ENCODE assay signal across 19 cellular contexts in genomic region chr9:23774266-23774665, GRCh38. TPM values are rescaled to one million over a fixed set of nuclear protein-coding genes. Genes with fewer than 3 reads are reported as not detected.
"Had no signal": no experiment of that assay in that cellular context is flagged by ENCODE, and none has a peak within 500 bp of the region (broad histone marks: within the 10 kb centered on the region; RNA-seq: fewer than 3 reads in every experiment).

No MANE protein-coding gene starts in this region.

- H3K4me3 Mint-ChIP-seq: activated CD4-positive, alpha-beta T cell treated with anti-CD3 and anti-CD28 coated beads, Interleukin-2, amount 10 ng/mL, durations not matched to agents 7 days and 5 days; activated CD8-positive, alpha-beta T cell treated with anti-CD3 and anti-CD28 coated beads, Interleukin-2, amount 10 ng/mL, durations not matched to agents 7 days and 5 days; activated naive CD4-positive, alpha-beta T cell treated with anti-CD3 and anti-CD28 coated beads for 36 hours; activated T-cell treated with anti-CD3 and anti-CD28 coated beads, Interleukin-2, amount 50 U/mL, for 4 hours; nephron; T-helper 1 cell treated with Interleukin-12 subunit alpha and Interleukin-12 subunit beta and Interleukin-4 antibody, amounts not matched to agents 30 μg/mL and 1 μg/mL, for 36 hours had no signal

- H3K36me3 ChIP-seq: gastrocnemius medialis, lower lobe of right lung, spleen, thyroid gland had no signal

- H3K27me3 Mint-ChIP-seq: activated CD4-positive, alpha-beta T cell treated with anti-CD3 and anti-CD28 coated beads, Interleukin-2, amount 10 ng/mL, durations not matched to agents 7 days and 5 days had no signal

- H3K4me1 ChIP-seq: body of pancreas, lower lobe of right lung, spleen, thyroid gland had no signal

- H3K27ac Mint-ChIP-seq: activated CD4-positive, alpha-beta T cell treated with anti-CD3 and anti-CD28 coated beads, Interleukin-2, amount 10 ng/mL, durations not matched to agents 7 days and 5 days; activated CD8-positive, alpha-beta T cell treated with anti-CD3 and anti-CD28 coated beads, Interleukin-2, amount 10 ng/mL, durations not matched to agents 7 days and 5 days; activated naive CD4-positive, alpha-beta T cell treated with anti-CD3 and anti-CD28 coated beads for 36 hours; nephron; T-helper 1 cell treated with Interleukin-12 subunit alpha and Interleukin-12 subunit beta and Interleukin-4 antibody, amounts not matched to agents 30 μg/mL and 1 μg/mL, for 36 hours had no signal

- DNase-seq: activated CD4-positive, alpha-beta T cell treated with anti-CD3 and anti-CD28 coated beads, Interleukin-2, amount 10 ng/mL, durations not matched to agents 7 days and 5 days; activated CD8-positive, alpha-beta T cell treated with anti-CD3 and anti-CD28 coated beads, Interleukin-2, amount 10 ng/mL, durations not matched to agents 7 days and 5 days; activated naive CD4-positive, alpha-beta T cell treated with anti-CD3 and anti-CD28 coated beads for 36 hours; activated T-cell treated with anti-CD3 and anti-CD28 coated beads, Interleukin-2, amount 50 U/mL, for 4 hours; body of pancreas; caudate nucleus; erythroblast; gastrocnemius medialis; head of caudate nucleus; lower lobe of right lung; spleen; stimulated activated CD8-positive, alpha-beta memory T cell treated with anti-CD3 and anti-CD28 coated beads, Interleukin-4, amount 100 ng/mL, for 48 hours; stimulated activated naive CD4-positive, alpha-beta T cell treated with Interleukin-2 at 50 U/mL for 16 hours; thyroid gland had no signal

- H3K27me3 ChIP-seq: body of pancreas, gastrocnemius medialis, spleen, thyroid gland had no signal

- H3K4me1 Mint-ChIP-seq: activated CD4-positive, alpha-beta T cell treated with anti-CD3 and anti-CD28 coated beads, Interleukin-2, amount 10 ng/mL, durations not matched to agents 7 days and 5 days had no signal

- H3K9me3 ChIP-seq: body of pancreas, gastrocnemius medialis, lower lobe of right lung, thyroid gland had no signal

- H3K4me3 ChIP-seq: body of pancreas, gastrocnemius medialis, lower lobe of right lung, spleen, thyroid gland had no signal

- FAIRE-seq: keratinocyte had no signal

- ATAC-seq: activated CD4-positive, CD25-positive, alpha-beta regulatory T cell treated with anti-CD3 and anti-CD28 coated beads, Interleukin-2, amount 50 U/mL, for 24 hours; activated CD8-positive, alpha-beta T cell treated with anti-CD3 and anti-CD28 coated beads, Interleukin-2, amount 10 ng/mL, durations not matched to agents 7 days and 5 days; activated T-cell treated with anti-CD3 and anti-CD28 coated beads, Interleukin-2, amount 50 U/mL, for 4 hours; body of pancreas; gastrocnemius medialis; lower lobe of right lung; sciatic nerve had no signal

- H3K27ac ChIP-seq: body of pancreas, gastrocnemius medialis, lower lobe of right lung, spleen, thyroid gland had no signal

RNA-seq across cellular contexts. Expression of gene ELAVL2, which starts 51.8 kb away (rescaled TPM):
- total RNA-seq: activated CD4-positive, alpha-beta T cell treated with anti-CD3 and anti-CD28 coated beads, Interleukin-2, amount 10 ng/mL, durations not matched to agents 7 days and 5 days; activated CD8-positive, alpha-beta T cell treated with anti-CD3 and anti-CD28 coated beads, Interleukin-2, amount 10 ng/mL, durations not matched to agents 7 days and 5 days; activated naive CD4-positive, alpha-beta T cell treated with anti-CD3 and anti-CD28 coated beads for 36 hours; activated T-cell treated with anti-CD3 and anti-CD28 coated beads, Interleukin-2, amount 50 U/mL, for 4 hours; body of pancreas; gastrocnemius medialis; lower lobe of right lung had no signal
